ENCODE assay signal across 6 cellular contexts in genomic region chr10:46254007-46254383, GRCh38. TPM values are rescaled to one million over a fixed set of nuclear protein-coding genes. Genes with fewer than 3 reads are reported as not detected.
"Had no signal": no experiment of that assay in that cellular context is flagged by ENCODE, and none has a peak within 500 bp of the region (broad histone marks: within the 10 kb centered on the region; RNA-seq: fewer than 3 reads in every experiment).

No MANE protein-coding gene starts in this region.

- H3K4me3 Mint-ChIP-seq: GM23338, H9 had no signal

- H2AFZ ChIP-seq: GM23338 had no signal

- ATAC-seq: GM23338 had no signal

- H3K9me3 Mint-ChIP-seq: GM23338, H9 had no signal

- H3K27ac Mint-ChIP-seq: GM23338, H9 had no signal

- DNase-seq: H9, HCEC 1CT, IMR-90 had no signal

- H3K4me2 ChIP-seq: GM23338 had no signal

- H3K4me3 ChIP-seq: GM23338 had no signal

RNA-seq across cellular contexts. Expression of gene ANTXRL, which starts 32.8 kb away (rescaled TPM):
- total RNA-seq: GM23338, H1, H9, HT-29, IMR-90 had no signal
- polyA plus RNA-seq: GM23338, H1, IMR-90 had no signal
